Comparison of ENCODE assay signal across 8 cellular contexts in genomic region chr19:11155373-11156120, GRCh38. TPM values are rescaled to one million over a fixed set of nuclear protein-coding genes. Genes with fewer than 3 reads are reported as not detected.
DNase-seq lines count a peak whose midpoint lies in the region; ATAC-seq, FAIRE-seq and TF ChIP-seq lines count a peak whose summit lies in the region.

SPC24 (minus strand) TSS chr19:11155782; CDS start chr19:11155776, 6 bp downstream.

- peak within 1 kb of the TSS; percentile 92 for H3K4me3 Mint-ChIP-seq in natural killer cell treated with Interleukin-12 subunit alpha and Interleukin-12 subunit beta and Interleukin-15 and Interleukin-18, amount 100 ng/mL, for 72 hours

- no peaks in the 10 kb centered on the region for H3K36me3 ChIP-seq in Loucy (ENCODE audit: insufficient read depth, low read length)

- no peaks in the 10 kb centered on the region for H3K27me3 Mint-ChIP-seq in natural killer cell treated with Interleukin-12 subunit alpha and Interleukin-12 subunit beta and Interleukin-15 and Interleukin-18, amount 100 ng/mL, for 72 hours

- H4K20me1 ChIP-seq in Loucy (ENCODE audit: insufficient read depth, low read length, poor library complexity, severe bottlenecking) = no peaks in the 10 kb centered on the region

- H2AFZ ChIP-seq in Loucy (ENCODE audit: low read length) = peak within 1 kb of the TSS; percentile 84

- H3K4me1 ChIP-seq in Loucy (ENCODE audit: insufficient read depth, low read length, poor library complexity, severe bottlenecking) = peaks cover 24% of the 10 kb centered on the region

- H3K9me2 ChIP-seq in Loucy (replicated peaks; ENCODE audit: low read depth, low read length) = no peaks in the 10 kb centered on the region

- H3K9me3 ChIP-seq in Loucy (ENCODE audit: insufficient read depth, low read depth, low read length) = no peaks in the 10 kb centered on the region

- peak; percentile 90 for TF ChIP-seq POLR2A in H54 (IDR thresholded peaks at IDR 0.05; ENCODE audit: low read depth, low read length)
- peak; percentile 91 for TF ChIP-seq POLR2A in Raji (IDR thresholded peaks at IDR 0.05; ENCODE audit: insufficient read depth, low read depth, low read length)

- peak within 1 kb of the TSS; percentile 22 to 80 for H3K27ac Mint-ChIP-seq in natural killer cell treated with Interleukin-12 subunit alpha and Interleukin-12 subunit beta and Interleukin-15 and Interleukin-18, amount 100 ng/mL, for 72 hours

- peaks cover 4% of the 10 kb centered on the region for H3K27me3 ChIP-seq in Loucy (ENCODE audit: insufficient read depth, low read length, poor library complexity, severe bottlenecking)

- ATAC-seq in natural killer cell treated with Interleukin-12 subunit alpha and Interleukin-12 subunit beta and Interleukin-15 and Interleukin-18, amount 100 ng/mL, for 72 hours = peak; percentile 100
- ATAC-seq in stimulated activated naive CD8-positive, alpha-beta T cell treated with anti-CD3 and anti-CD28 coated beads, Interleukin-15, Interleukin-2, amounts not matched to agents 100 U/mL and 50 U/mL, for 24 hours = peak; percentile 99

- TF ChIP-seq CTCF in Loucy (conservative IDR thresholded peaks at IDR 0.05; ENCODE audit: low read length) (peak; percentile 11; the same call in 1 of the 2 replicates), fibroblast of pulmonary artery (IDR thresholded peaks at IDR 0.05; ENCODE audit: low read length, missing control alignments) (no peak)

- peak; percentile 89 for FAIRE-seq in H54 (lab: Jason Lieb, UNC)

- H3K9me3 Mint-ChIP-seq in natural killer cell treated with Interleukin-12 subunit alpha and Interleukin-12 subunit beta and Interleukin-15 and Interleukin-18, amount 100 ng/mL, for 72 hours = no peaks in the 10 kb centered on the region

- peak within 1 kb of the TSS; percentile 100 for H3K4me3 ChIP-seq in Loucy (ENCODE audit: low read length, poor library complexity, severe bottlenecking)
- peak within 1 kb of the TSS; percentile 88 for H3K4me3 ChIP-seq in fibroblast of pulmonary artery (replicated peaks; ENCODE audit: low read depth, low read length)

- peaks cover 46% of the 10 kb centered on the region for H3K79me2 ChIP-seq in Loucy (ENCODE audit: insufficient read depth, low read length)

- no peaks in the 10 kb centered on the region for H3F3A ChIP-seq in Loucy (ENCODE audit: low read depth)

- H3K36me3 Mint-ChIP-seq in natural killer cell treated with Interleukin-12 subunit alpha and Interleukin-12 subunit beta and Interleukin-15 and Interleukin-18, amount 100 ng/mL, for 72 hours = no peaks in the 10 kb centered on the region

- DNase-seq in EL = peak; percentile 99
- peak; percentile 96 for DNase-seq in H54 (ENCODE audit: insufficient read length, low spot score)
- peak; percentile 84 for DNase-seq in activated T-helper 9 cell treated with anti-CD3 and anti-CD28 coated beads, Interleukin-2, amount 50 U/mL, for 16 hours (ENCODE audit: low read depth)
- peak; percentile 99 for DNase-seq in fibroblast of pulmonary artery (ENCODE audit: low read depth)
- peak; percentile 96 for DNase-seq in natural killer cell treated with Interleukin-12 subunit alpha and Interleukin-12 subunit beta and Interleukin-15 and Interleukin-18, amount 100 ng/mL, for 72 hours (ENCODE audit: low spot score)
- DNase-seq in stimulated activated naive CD8-positive, alpha-beta T cell treated with anti-CD3 and anti-CD28 coated beads, Interleukin-15, Interleukin-2, amounts not matched to agents 100 U/mL and 50 U/mL, for 24 hours = peak; percentile 93

- H3K9ac ChIP-seq in Loucy (ENCODE audit: low read depth, low read length, poor library complexity, severe bottlenecking) = peak within 1 kb of the TSS; percentile 100

- H3K4me2 ChIP-seq in Loucy (ENCODE audit: low read depth, low read length, poor library complexity, severe bottlenecking) = peak within 1 kb of the TSS; percentile 94

- H3K4me1 Mint-ChIP-seq in natural killer cell treated with Interleukin-12 subunit alpha and Interleukin-12 subunit beta and Interleukin-15 and Interleukin-18, amount 100 ng/mL, for 72 hours (ENCODE audit: low read depth in 2 of 2) = peaks cover 12 to 13% of the 10 kb centered on the region in 2 donors

RNA-seq across cellular contexts. Expression of gene SPC24, which starts in this region (rescaled TPM):
- total RNA-seq in natural killer cell treated with Interleukin-12 subunit alpha and Interleukin-12 subunit beta and Interleukin-15 and Interleukin-18, amount 100 ng/mL, for 72 hours = 10 to 100 TPM; 26.6 to 48.3 TPM

Comparison
In these comparisons a context has a peak if more than half of its experiments do, and no peak if none do; other contexts are left out.
1. Peak in every context shown above with its lines: DNase-seq, ATAC-seq and H3K4me3 ChIP-seq.